ENCODE assay signal across 8 cellular contexts in genomic region chr14:100067971-100068959, GRCh38. TPM values are rescaled to one million over a fixed set of nuclear protein-coding genes. Genes with fewer than 3 reads are reported as not detected.
A peak's percentile ranks its signal among the peaks of the same experiment; 100 is the strongest.
DNase-seq lines count a peak whose midpoint lies in the region; ATAC-seq lines count a peak whose summit lies in the region.

No MANE protein-coding gene starts in this region.

- DNase-seq in CD8-positive, alpha-beta memory T cell: peak; percentile 83 to 97 (median 93)
- DNase-seq in MG63 (peak; percentile 38), renal cortical epithelial cell (ENCODE audit: low read depth) (peak; percentile 38), SHP77 treated with DMSO at 0.1 percent for 48 hours (lab: John Stamatoyannopoulos, UW) (no peak), DMS 273 treated with DMSO at 0.1 percent for 48 hours (lab: John Stamatoyannopoulos, UW) (no peak)
- DNase-seq in activated CD8-positive, alpha-beta memory T cell treated with anti-CD3 and anti-CD28 coated beads for 24 hours: peak; percentile 91

- peaks cover 69% of the 10 kb centered on the region for H3K4me1 ChIP-seq in CD8-positive, alpha-beta memory T cell (ENCODE audit: insufficient read depth, low read length)
- H3K4me1 ChIP-seq in esophagus (ENCODE audit: control insufficient read depth in 2 of 2, insufficient read depth in 2 of 2, low read length in 1 of 2): peaks cover 0 to 13% of the 10 kb centered on the region in 2 donors

- no peaks in the 10 kb centered on the region for H3K27me3 ChIP-seq in CD8-positive, alpha-beta memory T cell (ENCODE audit: insufficient read depth, low read length, poor library complexity, severe bottlenecking)
- H3K27me3 ChIP-seq in MG63: no peaks in the 10 kb centered on the region
- no peaks in the 10 kb centered on the region for H3K27me3 ChIP-seq in esophagus (ENCODE audit: control insufficient read depth in 1 of 2, insufficient read depth in 2 of 2, low read length in 2 of 2)

- CTCF ChIA-PET in CD8-positive, alpha-beta memory T cell (lab: Charles Lee): interaction anchor here (8.7 to 58.3 kb wide), 3 partner anchors 4 to 124 kb away, joined by 60 to 1568 read pairs (median 1568); partner anchors contain the start of gene EVL

- no peaks in the 10 kb centered on the region for H3K9me3 ChIP-seq in CD8-positive, alpha-beta memory T cell (ENCODE audit: low read length)
- H3K9me3 ChIP-seq in MG63: no peaks in the 10 kb centered on the region
- H3K9me3 ChIP-seq in esophagus (ENCODE audit: control insufficient read depth in 2 of 2, insufficient read depth in 1 of 2, low read depth in 1 of 2, low read length in 1 of 2): no peaks in the 10 kb centered on the region

- POLR2A ChIA-PET in CD8-positive, alpha-beta memory T cell (lab: Charles Lee): interaction anchor here (1.0 to 12.8 kb wide), 5 partner anchors 10 to 587 kb away, joined by 3 to 274 read pairs (median 6); partner anchors contain the start of genes CCNK and SETD3

- H3K27me3 Mint-ChIP-seq in CD8-positive, alpha-beta memory T cell: peaks cover 0 to 2% of the 10 kb centered on the region in 2 donors

- peak overlapping the region; percentile 84 to 100 (median 99) for H3K4me3 Mint-ChIP-seq in CD8-positive, alpha-beta memory T cell

- peak overlapping the region; percentile 87 for H3K4me3 ChIP-seq in CD8-positive, alpha-beta memory T cell (ENCODE audit: low read length)
- H3K4me3 ChIP-seq in MG63 (no peak overlapping the region), esophagus (ENCODE audit: low read depth in 1 of 2, low read length in 2 of 2) (peak overlapping the region; percentile 24 to 25)

- 56 to 58% methylated on average over 18 of the region's 18 CpGs for WGBS in esophagus, 2 donors

- H3K9me3 Mint-ChIP-seq in CD8-positive, alpha-beta memory T cell: no peaks in the 10 kb centered on the region

- H3K27ac Mint-ChIP-seq in CD8-positive, alpha-beta memory T cell: peak overlapping the region; percentile 90 to 100 (median 99)

- peak overlapping the region; percentile 84 for H3K27ac ChIP-seq in CD8-positive, alpha-beta memory T cell (ENCODE audit: low read depth, low read length)
- H3K27ac ChIP-seq in esophagus (ENCODE audit: low read depth in 2 of 2, low read length in 1 of 2): peak overlapping the region; percentile 54 to 96

- peaks cover 75 to 83% (median 80%) of the 10 kb centered on the region in 3 donors for H3K4me1 Mint-ChIP-seq in CD8-positive, alpha-beta memory T cell

- ATAC-seq in GM21737 (IDR thresholded peaks at IDR 0.05; ENCODE audit: unreplicated experiment): peak; percentile 37

- H3K36me3 ChIP-seq in CD8-positive, alpha-beta memory T cell (ENCODE audit: insufficient read depth, low read length): peaks cover 5% of the 10 kb centered on the region
- H3K36me3 ChIP-seq in MG63: no peaks in the 10 kb centered on the region
- no peaks in the 10 kb centered on the region for H3K36me3 ChIP-seq in esophagus (ENCODE audit: control insufficient read depth in 2 of 2, insufficient read depth in 2 of 2, low read length in 1 of 2)

- peaks cover 13 to 71% (median 27%) of the 10 kb centered on the region in 3 donors for H3K36me3 Mint-ChIP-seq in CD8-positive, alpha-beta memory T cell

RNA-seq across cellular contexts. Expression of gene EVL, which starts 3.0 kb away (rescaled TPM):
- 100 to 1,000 TPM; 218 to 228 TPM for total RNA-seq in CD8-positive, alpha-beta memory T cell
- 129 TPM for polyA plus RNA-seq in CD8-positive, alpha-beta memory T cell
- 17.3 and 17.9 TPM in 2 replicates for total RNA-seq in MG63 (2014; rRNA removed; shearing (Covaris generic); ENCODE audit: low replicate concordance)
- 10 to 100 TPM; 25.3 to 41.9 TPM for polyA plus RNA-seq in esophagus
- total RNA-seq in renal cortical epithelial cell: 20.4 and 62.5 TPM in 2 replicates

Comparison
In these comparisons a context has a peak if more than half of its experiments do, and no peak if none do; other contexts are left out.
1. DNase-seq: peak in CD8-positive, alpha-beta memory T cell (5 of 5), MG63 (single experiment), activated CD8-positive, alpha-beta memory T cell treated with anti-CD3 and anti-CD28 coated beads for 24 hours (single experiment) and renal cortical epithelial cell (single experiment); none in SHP77 treated with DMSO at 0.1 percent for 48 hours (single experiment) and DMS 273 treated with DMSO at 0.1 percent for 48 hours (single experiment).